23 cellular contexts compared by ENCODE assay signal in the genomic region with DNA sequence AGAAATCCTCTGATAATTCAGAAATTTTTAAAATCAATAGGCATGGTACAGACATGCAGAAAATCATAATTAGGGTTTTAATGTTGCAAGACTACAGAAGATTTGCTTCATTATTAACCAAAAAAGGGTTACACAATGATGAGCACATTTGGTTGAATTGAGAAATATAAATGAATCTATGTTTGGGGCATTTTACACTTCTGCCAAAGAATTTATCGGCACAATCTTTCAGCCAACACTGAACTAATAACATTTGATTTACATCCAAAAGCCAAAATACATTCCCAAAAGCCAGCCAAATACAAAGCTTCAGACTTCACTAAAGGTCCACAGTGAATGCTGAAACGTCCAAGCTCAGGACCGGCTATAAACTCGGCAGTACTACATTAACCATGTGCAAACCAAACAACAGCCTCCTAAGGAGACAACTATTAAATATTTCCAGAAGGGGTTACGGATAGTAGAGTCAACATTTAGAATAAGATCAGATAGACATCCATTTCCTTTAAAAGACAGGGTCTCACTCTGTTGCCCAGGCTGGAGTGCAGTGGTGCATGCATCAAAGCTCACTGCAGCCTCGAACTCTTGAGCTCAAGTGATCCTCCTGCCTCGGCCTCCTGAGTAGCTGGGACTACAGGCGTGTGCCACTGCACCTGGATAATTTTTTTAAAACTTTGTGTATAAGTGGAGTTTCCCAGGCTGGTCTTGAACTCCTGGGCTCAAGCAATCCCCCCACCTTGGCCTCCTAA. TPM values are rescaled to one million over a fixed set of nuclear protein-coding genes. Genes with fewer than 3 reads are reported as not detected.
DNase-seq lines count a peak whose midpoint lies in the region; ATAC-seq, FAIRE-seq and TF ChIP-seq lines count a peak whose summit lies in the region.
"Had no signal": no experiment of that assay in that cellular context is flagged by ENCODE, and none has a peak within 500 bp of the region (broad histone marks: within the 10 kb centered on the region; RNA-seq: fewer than 3 reads in every experiment).

No MANE protein-coding gene starts in this region.

- H3K9ac ChIP-seq in GM23248, result peak overlapping the region; percentile 60
- H3K9ac ChIP-seq in astrocyte (ENCODE audit: low read length), result no peak overlapping the region
- no peak overlapping the region for H3K9ac ChIP-seq in HepG2 (ENCODE audit: insufficient read depth, low read depth, low read length)

- in situ Hi-C loops in GM23248 (cut with MboI) (no loop called here), HepG2 (cut with HindIII; ENCODE audit: extremely low pct_ligation_motif_present, low pct_unique_long_range_greater_than_20kb) (no loop called here)

- H3K9me3 Mint-ChIP-seq in astrocyte (ENCODE audit: unreplicated experiment), result peaks cover 1% of the 10 kb centered on the region
- H3K9me3 Mint-ChIP-seq: H9, nephron had no signal

- no TSS peak for BruUV-seq in HepG2 (replicated peaks; lab: Mats Ljungman, UMichigan)

- H3K9me3 ChIP-seq in GM23248 (ENCODE audit: low read depth) (no peaks in the 10 kb centered on the region), astrocyte (ENCODE audit: insufficient read depth, low read depth, low read length) (no peaks in the 10 kb centered on the region), HepG2 (ENCODE audit: low read length) (no peaks in the 10 kb centered on the region), sigmoid colon (no peaks in the 10 kb centered on the region)
- H3K9me3 ChIP-seq: esophagus muscularis mucosa, SJCRH30, vagina had no signal

- no peak for TF ChIP-seq RAD21 in HepG2 (CRISPR knock-in tag; IDR thresholded peaks at IDR 0.05)

- H3K79me2 ChIP-seq in GM23248 (ENCODE audit: insufficient read depth), result peaks cover 96% of the 10 kb centered on the region
- H3K79me2 ChIP-seq in astrocyte (ENCODE audit: insufficient read depth, low read length), result peaks cover 97% of the 10 kb centered on the region
- H3K79me2 ChIP-seq in HepG2 (ENCODE audit: insufficient read depth, low read length), result peaks cover 94% of the 10 kb centered on the region

- peak overlapping the region; percentile 48 for H3K4me2 ChIP-seq in GM23248 (ENCODE audit: unreplicated experiment)
- no peak overlapping the region for H3K4me2 ChIP-seq in astrocyte (ENCODE audit: low read length)
- H3K4me2 ChIP-seq in HepG2 (ENCODE audit: low read depth, low read length), result no peak overlapping the region

- POLR2A ChIA-PET in HepG2 (lab: Yijun Ruan, JAX), result no interaction called here

- TF ChIP-seq CTCF in AG09319 (IDR thresholded peaks at IDR 0.05; ENCODE audit: low read depth, low read length) (no peak), astrocyte (IDR thresholded peaks at IDR 0.05; ENCODE audit: insufficient read depth, low read depth, low read length) (no peak), HepG2 (CRISPR knock-in tag; IDR thresholded peaks at IDR 0.05) (no peak), sigmoid colon (IDR thresholded peaks at IDR 0.05) (no peak)

- no peaks in the 10 kb centered on the region for H3K36me3 ChIP-seq in GM23248 (ENCODE audit: low read depth)
- no peaks in the 10 kb centered on the region for H3K36me3 ChIP-seq in astrocyte (ENCODE audit: insufficient read depth, low read length)
- H3K36me3 ChIP-seq in HepG2 (replicated peaks in 1 of 2; ENCODE audit: control insufficient read depth in 1 of 2, insufficient read depth in 2 of 2, low read length in 2 of 2), result peaks cover 2 to 4% of the 10 kb centered on the region in 2 experiments; a peak in 3 of 5 replicates
- no peaks in the 10 kb centered on the region for H3K36me3 ChIP-seq in sigmoid colon
- H3K36me3 ChIP-seq: esophagus muscularis mucosa, SJCRH30, vagina had no signal

- peaks cover 28% of the 10 kb centered on the region for H3K4me1 Mint-ChIP-seq in astrocyte (ENCODE audit: low read depth, unreplicated experiment)

- 34 to 35% methylated on average over 8 of the region's 8 CpGs for WGBS in GM23248 (ENCODE audit: low coverage in 1 of 2, low lambda C conversion rate in 2 of 2, missing lambda C conversion rate in 2 of 2), 2 experiments
- 92% methylated on average over 8 of the region's 8 CpGs for WGBS in HepG2 (ENCODE audit: low lambda C conversion rate)
- 76 to 77% methylated on average over 8 of the region's 8 CpGs for WGBS in sigmoid colon, 2 donors

- TF ChIP-seq POLR2A in HepG2 (IDR thresholded peaks at IDR 0.05; ENCODE audit: insufficient read depth in 1 of 2, low read depth in 2 of 2, low read length in 2 of 2) (no peak), sigmoid colon (IDR thresholded peaks at IDR 0.05) (no peak)

- ATAC-seq in HepG2 (no peak), GM18870 (IDR thresholded peaks at IDR 0.05; ENCODE audit: unreplicated experiment) (no peak)

- H3K27me3 Mint-ChIP-seq in astrocyte (ENCODE audit: low read depth, unreplicated experiment), result no peaks in the 10 kb centered on the region
- H3K27me3 Mint-ChIP-seq: progenitor cell of endocrine pancreas had no signal

- no peaks in the 10 kb centered on the region for H3K9me2 ChIP-seq in GM23248 (ENCODE audit: insufficient read depth)

- peaks cover 28% of the 10 kb centered on the region for H3F3A ChIP-seq in GM23248 (ENCODE audit: insufficient read depth)

- intact Hi-C loops in HepG2 (cut with micrococcal nuclease; ENCODE audit: unreplicated experiment), result no loop called here
- intact Hi-C loops in sigmoid colon (cut with DNase I), result no loop called here

- DNase-seq in AG09319 (ENCODE audit: extremely low read depth, low read depth) (peak; percentile 62), GM23248 (peak; percentile 79), astrocyte (ENCODE audit: low read depth) (no peak), HepG2 (ENCODE audit: low spot score) (no peak), sigmoid colon (no peak), COLO829 (ENCODE audit: low spot score) (no peak), NCI-H2227 (lab: John Stamatoyannopoulos, UW; ENCODE audit: unreplicated experiment) (no peak)
- DNase-seq: activated CD4-positive, alpha-beta T cell treated with anti-CD3 and anti-CD28 coated beads, Interleukin-2, amount 50 U/mL, for 4 hours; activated gamma-delta T cell treated with Interleukin-2 at 50 U/mL for 16 hours; activated T-cell treated with anti-CD3 and anti-CD28 coated beads for 4 hours; cerebellar nuclear complex; effector memory CD4-positive, alpha-beta T cell; H9; NCI-H1417; NCI-H526 treated with DMSO at 0.1 percent for 48 hours; SJCRH30; stimulated activated CD8-positive, alpha-beta memory T cell treated with anti-CD3 and anti-CD28 coated beads, Interleukin-4, amount 100 ng/mL, for 48 hours had no signal

- FAIRE-seq in astrocyte (lab: Jason Lieb, UNC) (peak; percentile 17), HepG2 (lab: Jason Lieb, UNC) (no peak)
- FAIRE-seq: D721Med had no signal

- no peak overlapping the region for H3K27ac Mint-ChIP-seq in astrocyte (ENCODE audit: unreplicated experiment)
- H3K27ac Mint-ChIP-seq: H9, progenitor cell of endocrine pancreas had no signal

- H2AFZ ChIP-seq in GM23248 (no peak overlapping the region), astrocyte (ENCODE audit: low read depth, low read length) (no peak overlapping the region), HepG2 (ENCODE audit: low read length) (no peak overlapping the region)

- TF ChIP-seq EP300 in HepG2 (IDR thresholded peaks at IDR 0.05; ENCODE audit: low read depth in 2 of 2, low read length in 2 of 2), result no peak
- no peak for TF ChIP-seq EP300 in HepG2 (CRISPR knock-in tag; IDR thresholded peaks at IDR 0.05; ENCODE audit: borderline replicate concordance)
- no peak for TF ChIP-seq EP300 in sigmoid colon (IDR thresholded peaks at IDR 0.05)

- H3K27ac ChIP-seq in GM23248 (peak overlapping the region; percentile 85), astrocyte (ENCODE audit: low read depth, low read length) (no peak overlapping the region), HepG2 (ENCODE audit: extremely low read length, insufficient read depth, low read length) (no peak overlapping the region), sigmoid colon (no peak overlapping the region)
- H3K27ac ChIP-seq: esophagus muscularis mucosa, SJCRH30, vagina had no signal

- no peak overlapping the region for H3K4me3 Mint-ChIP-seq in astrocyte (ENCODE audit: unreplicated experiment)
- H3K4me3 Mint-ChIP-seq: H9, nephron had no signal

- H3K4me1 ChIP-seq in GM23248 (ENCODE audit: insufficient read depth) (peaks cover 37% of the 10 kb centered on the region), astrocyte (ENCODE audit: insufficient read depth, low read length) (no peaks in the 10 kb centered on the region), HepG2 (ENCODE audit: insufficient read depth, low read length) (peaks cover 19% of the 10 kb centered on the region), sigmoid colon (peaks cover 0 to 13% (median 2%) of the 10 kb centered on the region in 4 donors)
- H3K4me1 ChIP-seq: SJCRH30 had no signal

- H3K36me3 Mint-ChIP-seq in astrocyte (ENCODE audit: low read depth, unreplicated experiment), result peaks cover 16% of the 10 kb centered on the region

- H3K4me3 ChIP-seq in GM23248, result peak overlapping the region; percentile 22
- no peak overlapping the region for H3K4me3 ChIP-seq in astrocyte (ENCODE audit: insufficient read depth, low read depth, low read length)
- H3K4me3 ChIP-seq in HepG2 (replicated peaks in 1 of 3; ENCODE audit: insufficient read depth in 1 of 3, low read depth in 2 of 3, low read length in 3 of 3), result no peak overlapping the region
- no peak overlapping the region for H3K4me3 ChIP-seq in sigmoid colon
- H3K4me3 ChIP-seq: esophagus muscularis mucosa, SJCRH30, vagina had no signal

- H4K20me1 ChIP-seq in GM23248 (ENCODE audit: insufficient read depth), result peaks cover 7% of the 10 kb centered on the region; the same call in 1 of the 2 replicates
- H4K20me1 ChIP-seq in astrocyte (ENCODE audit: insufficient read depth, low read length), result peaks cover 91% of the 10 kb centered on the region
- H4K20me1 ChIP-seq in HepG2 (ENCODE audit: insufficient read depth, low read length), result peaks cover 85% of the 10 kb centered on the region

- H3K27me3 ChIP-seq in GM23248 (replicated peaks; ENCODE audit: insufficient read depth), result no peaks in the 10 kb centered on the region
- no peaks in the 10 kb centered on the region for H3K27me3 ChIP-seq in astrocyte (ENCODE audit: insufficient read depth, low read length)
- H3K27me3 ChIP-seq in HepG2 (ENCODE audit: control insufficient read depth in 1 of 2, insufficient read depth in 2 of 2, low read length in 2 of 2), result no peaks in the 10 kb centered on the region
- H3K27me3 ChIP-seq in sigmoid colon, result no peaks in the 10 kb centered on the region
- H3K27me3 ChIP-seq: esophagus muscularis mucosa, SJCRH30, vagina had no signal

- CTCF ChIA-PET in HepG2 (lab: Yijun Ruan, JAX; ENCODE audit: low intra/inter-chr PET ratio, low total read pairs), result no interaction called here

RNA-seq across cellular contexts. Expression of a gene that starts 29.4 kb away (rescaled TPM):
- 8.5 and 19.7 TPM in 2 replicates for total RNA-seq in GM23248 (2014; rRNA removed; shearing (Covaris generic))
- polyA plus RNA-seq in GM23248 (2016; fragmentation: Nextera tagmentation; extraction: Ambion mirVana) (19.5 and 20.3 TPM in 2 replicates), HepG2 (2011; rRNA removed) (34.4 and 37.0 TPM in 2 replicates), sigmoid colon (10 to 100 TPM; 12.4 to 31.2 (median 22.2) TPM)
- total RNA-seq in astrocyte (47.3 and 55.2 TPM in 2 replicates), HepG2 (2016; rRNA removed; fragmentation: Illumina TruSeq; extraction: Trizol) (13.0 and 17.7 TPM in 2 replicates), sigmoid colon (10 to 100 TPM in 2 of 4 donors, 1 to 10 TPM in 2; 6.1 to 13.7 (median 11.5) TPM)
- total RNA-seq in HepG2 (2016; cell fraction: cytosol; rRNA removed; fragmentation: Illumina TruSeq; extraction: Trizol; ENCODE audit: low read depth), result 8.2 and 14.6 TPM in 2 replicates
- 13.6 and 15.0 TPM in 2 replicates for total RNA-seq in HepG2 (2016; cell fraction: insoluble cytoplasmic fraction; rRNA removed; fragmentation: Illumina TruSeq; extraction: Trizol)
- 14.7 and 17.3 TPM in 2 replicates for total RNA-seq in HepG2 (2016; cell fraction: membrane; rRNA removed; fragmentation: Illumina TruSeq; extraction: Trizol)
- 17.1 and 21.0 TPM in 2 replicates for total RNA-seq in HepG2 (2016; cell fraction: nucleus; rRNA removed; fragmentation: Illumina TruSeq; extraction: Trizol)
- polyA plus RNA-seq in HepG2 (2011; cell fraction: cytosol; rRNA removed), result 35.1 and 36.7 TPM in 2 replicates
- 42.3 and 51.3 TPM in 2 replicates for polyA plus RNA-seq in HepG2 (2011; cell fraction: nucleus; rRNA removed)
- 50.2 and 57.7 TPM in 2 replicates for polyA plus RNA-seq in HepG2 (2012)
- polyA plus RNA-seq in HepG2 (2016; cell fraction: cytosol; fragmentation: Illumina TruSeq; extraction: Trizol; ENCODE audit: low read depth), result 7.2 and 7.7 TPM in 2 replicates
- polyA plus RNA-seq in HepG2 (2016; cell fraction: insoluble cytoplasmic fraction; fragmentation: Illumina TruSeq; extraction: Trizol; ENCODE audit: low read depth), result 35.3 and 42.4 TPM in 2 replicates
- 18.9 and 19.9 TPM in 2 replicates for polyA plus RNA-seq in HepG2 (2016; cell fraction: membrane; fragmentation: Illumina TruSeq; extraction: Trizol; ENCODE audit: low read depth)
- 39.6 and 40.2 TPM in 2 replicates for polyA plus RNA-seq in HepG2 (2016; cell fraction: nucleus; fragmentation: Illumina TruSeq; extraction: Trizol; ENCODE audit: insufficient read depth, low read depth)
- 4.9 and 74.4 TPM in 2 replicates for polyA minus RNA-seq in HepG2 (2011; rRNA and poly(A)+ RNA removed; ENCODE audit: low replicate concordance)
- 42.6 and 50.6 TPM in 2 replicates for polyA minus RNA-seq in HepG2 (2011; cell fraction: cytosol; rRNA and poly(A)+ RNA removed)
- polyA minus RNA-seq in HepG2 (2011; cell fraction: nucleus; rRNA and poly(A)+ RNA removed), result 36.3 and 43.9 TPM in 2 replicates

Comparison
In these comparisons a context has a peak if more than half of its experiments do, and no peak if none do; other contexts are left out.
1. DNase-seq: peak in AG09319 (single experiment) and GM23248 (single experiment); none in astrocyte (single experiment), HepG2 (single experiment), sigmoid colon (single experiment), COLO829 (single experiment) and NCI-H2227 (single experiment).